Comparison of ENCODE assay signal across 9 cellular contexts in genomic region chr1:169466259-169467230, GRCh38. TPM values are rescaled to one million over a fixed set of nuclear protein-coding genes. Genes with fewer than 3 reads are reported as not detected.
DNase-seq lines count a peak whose midpoint lies in the region; ATAC-seq and TF ChIP-seq lines count a peak whose summit lies in the region.
"Had no signal": no experiment of that assay in that cellular context is flagged by ENCODE, and none has a peak within 500 bp of the region (broad histone marks: within the 10 kb centered on the region; RNA-seq: fewer than 3 reads in every experiment).

No MANE protein-coding gene starts in this region.

- peak; percentile 53 for TF ChIP-seq CTCF in left ventricle myocardium inferior (IDR thresholded peaks at IDR 0.05; ENCODE audit: borderline replicate concordance)

- H3K4me3 ChIP-seq in left ventricle myocardium inferior, result no peak overlapping the region
- H3K4me3 ChIP-seq: mucosa of descending colon had no signal

- H3K36me3 ChIP-seq in left ventricle myocardium inferior, result peaks cover 43% of the 10 kb centered on the region

- no peaks in the 10 kb centered on the region for H3K9me3 ChIP-seq in left ventricle myocardium inferior (replicated peaks)
- H3K9me3 ChIP-seq: mucosa of descending colon had no signal

- H3K4me1 ChIP-seq in left ventricle myocardium inferior, result no peaks in the 10 kb centered on the region

- intact Hi-C loops in left ventricle myocardium inferior (cut with micrococcal nuclease), result no loop called here

- peak; percentile 10 for DNase-seq in NCI-H1436 (lab: John Stamatoyannopoulos, UW)
- DNase-seq in NCI-H1436 treated with DMSO at 0.1 percent for 48 hours (lab: John Stamatoyannopoulos, UW), result no peak
- DNase-seq in HT-29 (ENCODE audit: low spot score), result peak; percentile 72
- DNase-seq in left ventricle myocardium inferior, result no peak
- DNase-seq in activated effector memory CD4-positive, alpha-beta T cell treated with anti-CD3 and anti-CD28 coated beads, Interleukin-2, amount 50 U/mL, for 16 hours, result no peak
- DNase-seq in NCI-H774 (lab: John Stamatoyannopoulos, UW), result no peak

- no peaks in the 10 kb centered on the region for H3K27me3 ChIP-seq in left ventricle myocardium inferior (ENCODE audit: low read depth)

- H3K27ac ChIP-seq in left ventricle myocardium inferior (replicated peaks), result no peak overlapping the region

- ATAC-seq in SK-N-SH treated with all-trans-retinoic acid at 6 μM for 48 hours (peak; percentile 94), HG02840 (IDR thresholded peaks at IDR 0.05; ENCODE audit: low FRiP score, unreplicated experiment) (no peak)
- ATAC-seq: mucosa of descending colon had no signal

TF ChIP-seq in SK-N-SH treated with all-trans-retinoic acid at 6 μM for 48 hours, 23 proteins besides CTCF, POLR2A, EP300 and RAD21:
- TF ChIP-seq SNAI2 (CRISPR knock-in tag; IDR thresholded peaks at IDR 0.05) (no peak), ZFP3 (CRISPR knock-in tag; IDR thresholded peaks at IDR 0.05) (no peak), ZNF8 (CRISPR knock-in tag; IDR thresholded peaks at IDR 0.05) (no peak), RARB (CRISPR knock-in tag; IDR thresholded peaks at IDR 0.05) (no peak), ISL1 (CRISPR knock-in tag; IDR thresholded peaks at IDR 0.05) (no peak), ESRRG (CRISPR knock-in tag; IDR thresholded peaks at IDR 0.05) (no peak), ARNTL (CRISPR knock-in tag; IDR thresholded peaks at IDR 0.05; ENCODE audit: borderline replicate concordance, low read depth) (no peak), ZFP30 (CRISPR knock-in tag; IDR thresholded peaks at IDR 0.05) (no peak), CSDC2 (CRISPR knock-in tag; IDR thresholded peaks at IDR 0.05) (no peak), TOX (CRISPR knock-in tag; IDR thresholded peaks at IDR 0.05; ENCODE audit: borderline replicate concordance) (no peak), ZC3H10 (CRISPR knock-in tag; IDR thresholded peaks at IDR 0.05) (no peak), ZNF70 (CRISPR knock-in tag; IDR thresholded peaks at IDR 0.05) (no peak), CSRNP3 (CRISPR knock-in tag; IDR thresholded peaks at IDR 0.05) (no peak), OSR1 (CRISPR knock-in tag; IDR thresholded peaks at IDR 0.05) (no peak), ZNF565 (CRISPR knock-in tag; conservative IDR thresholded peaks at IDR 0.05; ENCODE audit: low read depth) (no peak), BACH2 (CRISPR knock-in tag; IDR thresholded peaks at IDR 0.05; ENCODE audit: borderline replicate concordance) (no peak), TCF4 (CRISPR knock-in tag; IDR thresholded peaks at IDR 0.05; ENCODE audit: borderline replicate concordance) (no peak)
- TF ChIP-seq, protein P1, sequence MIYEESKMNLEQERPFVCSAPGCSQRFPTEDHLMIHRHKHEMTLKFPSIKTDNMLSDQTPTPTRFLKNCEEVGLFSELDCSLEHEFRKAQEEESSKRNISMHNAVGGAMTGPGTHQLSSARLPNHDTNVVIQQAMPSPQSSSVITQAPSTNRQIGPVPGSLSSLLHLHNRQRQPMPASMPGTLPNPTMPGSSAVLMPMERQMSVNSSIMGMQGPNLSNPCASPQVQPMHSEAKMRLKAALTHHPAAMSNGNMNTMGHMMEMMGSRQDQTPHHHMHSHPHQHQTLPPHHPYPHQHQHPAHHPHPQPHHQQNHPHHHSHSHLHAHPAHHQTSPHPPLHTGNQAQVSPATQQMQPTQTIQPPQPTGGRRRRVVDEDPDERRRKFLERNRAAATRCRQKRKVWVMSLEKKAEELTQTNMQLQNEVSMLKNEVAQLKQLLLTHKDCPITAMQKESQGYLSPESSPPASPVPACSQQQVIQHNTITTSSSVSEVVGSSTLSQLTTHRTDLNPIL (CRISPR knock-in tag; IDR thresholded peaks at IDR 0.05; ENCODE audit: low read depth), result no peak
- TF ChIP-seq, protein P2, sequence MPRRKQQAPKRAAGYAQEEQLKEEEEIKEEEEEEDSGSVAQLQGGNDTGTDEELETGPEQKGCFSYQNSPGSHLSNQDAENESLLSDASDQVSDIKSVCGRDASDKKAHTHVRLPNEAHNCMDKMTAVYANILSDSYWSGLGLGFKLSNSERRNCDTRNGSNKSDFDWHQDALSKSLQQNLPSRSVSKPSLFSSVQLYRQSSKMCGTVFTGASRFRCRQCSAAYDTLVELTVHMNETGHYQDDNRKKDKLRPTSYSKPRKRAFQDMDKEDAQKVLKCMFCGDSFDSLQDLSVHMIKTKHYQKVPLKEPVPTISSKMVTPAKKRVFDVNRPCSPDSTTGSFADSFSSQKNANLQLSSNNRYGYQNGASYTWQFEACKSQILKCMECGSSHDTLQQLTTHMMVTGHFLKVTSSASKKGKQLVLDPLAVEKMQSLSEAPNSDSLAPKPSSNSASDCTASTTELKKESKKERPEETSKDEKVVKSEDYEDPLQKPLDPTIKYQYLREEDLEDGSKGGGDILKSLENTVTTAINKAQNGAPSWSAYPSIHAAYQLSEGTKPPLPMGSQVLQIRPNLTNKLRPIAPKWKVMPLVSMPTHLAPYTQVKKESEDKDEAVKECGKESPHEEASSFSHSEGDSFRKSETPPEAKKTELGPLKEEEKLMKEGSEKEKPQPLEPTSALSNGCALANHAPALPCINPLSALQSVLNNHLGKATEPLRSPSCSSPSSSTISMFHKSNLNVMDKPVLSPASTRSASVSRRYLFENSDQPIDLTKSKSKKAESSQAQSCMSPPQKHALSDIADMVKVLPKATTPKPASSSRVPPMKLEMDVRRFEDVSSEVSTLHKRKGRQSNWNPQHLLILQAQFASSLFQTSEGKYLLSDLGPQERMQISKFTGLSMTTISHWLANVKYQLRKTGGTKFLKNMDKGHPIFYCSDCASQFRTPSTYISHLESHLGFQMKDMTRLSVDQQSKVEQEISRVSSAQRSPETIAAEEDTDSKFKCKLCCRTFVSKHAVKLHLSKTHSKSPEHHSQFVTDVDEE (CRISPR knock-in tag; IDR thresholded peaks at IDR 0.05), result no peak
- TF ChIP-seq, protein P3, sequence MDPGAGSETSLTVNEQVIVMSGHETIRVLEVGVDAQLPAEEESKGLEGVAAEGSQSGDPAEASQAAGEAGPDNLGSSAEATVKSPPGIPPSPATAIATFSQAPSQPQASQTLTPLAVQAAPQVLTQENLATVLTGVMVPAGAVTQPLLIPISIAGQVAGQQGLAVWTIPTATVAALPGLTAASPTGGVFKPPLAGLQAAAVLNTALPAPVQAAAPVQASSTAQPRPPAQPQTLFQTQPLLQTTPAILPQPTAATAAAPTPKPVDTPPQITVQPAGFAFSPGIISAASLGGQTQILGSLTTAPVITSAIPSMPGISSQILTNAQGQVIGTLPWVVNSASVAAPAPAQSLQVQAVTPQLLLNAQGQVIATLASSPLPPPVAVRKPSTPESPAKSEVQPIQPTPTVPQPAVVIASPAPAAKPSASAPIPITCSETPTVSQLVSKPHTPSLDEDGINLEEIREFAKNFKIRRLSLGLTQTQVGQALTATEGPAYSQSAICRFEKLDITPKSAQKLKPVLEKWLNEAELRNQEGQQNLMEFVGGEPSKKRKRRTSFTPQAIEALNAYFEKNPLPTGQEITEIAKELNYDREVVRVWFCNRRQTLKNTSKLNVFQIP (CRISPR knock-in tag; IDR thresholded peaks at IDR 0.05; ENCODE audit: borderline replicate concordance, low read depth), result no peak

RNA-seq across cellular contexts. Expression of gene SLC19A2, which starts 19.2 kb away (rescaled TPM):
- 15.6 and 16.8 TPM in 2 replicates for total RNA-seq in HT-29 (2014; rRNA removed; shearing (Covaris generic))
- 16.6 TPM for total RNA-seq in left ventricle myocardium inferior

RNA-seq across cellular contexts. Expression of gene CCDC181, which starts 39.3 kb away (rescaled TPM):
- total RNA-seq in HT-29 (2014; rRNA removed; shearing (Covaris generic)), result 0.56 TPM in 1 of 2 replicates, not detected in the other
- 1.5 TPM for total RNA-seq in left ventricle myocardium inferior

Comparison
In these comparisons a context has a peak if more than half of its experiments do, and no peak if none do; other contexts are left out.
1. DNase-seq: peak in NCI-H1436 (single experiment) and HT-29 (single experiment); none in NCI-H1436 treated with DMSO at 0.1 percent for 48 hours (single experiment), left ventricle myocardium inferior (single experiment), activated effector memory CD4-positive, alpha-beta T cell treated with anti-CD3 and anti-CD28 coated beads, Interleukin-2, amount 50 U/mL, for 16 hours (single experiment) and NCI-H774 (single experiment).